ENCODE assay signal across 17 cellular contexts in genomic region chr19:12799723-12800343, GRCh38. TPM values are rescaled to one million over a fixed set of nuclear protein-coding genes. Genes with fewer than 3 reads are reported as not detected.
A peak's percentile ranks its signal among the peaks of the same experiment; 100 is the strongest.
DNase-seq lines count a peak whose midpoint lies in the region; ATAC-seq and TF ChIP-seq lines count a peak whose summit lies in the region.
"Had no signal": no experiment of that assay in that cellular context is flagged by ENCODE, and none has a peak within 500 bp of the region (broad histone marks: within the 10 kb centered on the region; RNA-seq: fewer than 3 reads in every experiment).

No MANE protein-coding gene starts in this region.

- H3K4me3 Mint-ChIP-seq in activated naive CD4-positive, alpha-beta T cell treated with anti-CD3 and anti-CD28 coated beads, Interleukin-2, amount 10 ng/mL, durations not matched to agents 7 days and 5 days: peak overlapping the region; percentile 83

- no peak for DNase-seq in activated naive CD4-positive, alpha-beta T cell treated with anti-CD3 and anti-CD28 coated beads, Interleukin-2, amount 10 ng/mL, durations not matched to agents 7 days and 5 days
- no peak for DNase-seq in activated naive CD4-positive, alpha-beta T cell (lab: John Stamatoyannopoulos, UW)
- DNase-seq in SK-N-MC (ENCODE audit: low read depth, low spot score): no peak
- DNase-seq in hepatocyte (ENCODE audit: low spot score): no peak
- no peak for DNase-seq in stomach
- no peak for DNase-seq in stimulated activated CD4-positive, alpha-beta T cell treated with anti-CD3 and anti-CD28 coated beads, Interleukin-2, amount 100 ng/mL, for 48 hours
- no peak for DNase-seq in globus pallidus (ENCODE audit: low spot score)
- DNase-seq: activated CD8-positive, alpha-beta memory T cell treated with anti-CD3 and anti-CD28 coated beads for 24 hours; aorta; HFFc6; NCI-H2029; SW 1271 had no signal

- H3K9me3 Mint-ChIP-seq in activated naive CD4-positive, alpha-beta T cell treated with anti-CD3 and anti-CD28 coated beads, Interleukin-2, amount 10 ng/mL, durations not matched to agents 7 days and 5 days: no peaks in the 10 kb centered on the region
- H3K9me3 Mint-ChIP-seq: HFFc6 had no signal

- H3K27me3 Mint-ChIP-seq in activated naive CD4-positive, alpha-beta T cell treated with anti-CD3 and anti-CD28 coated beads, Interleukin-2, amount 10 ng/mL, durations not matched to agents 7 days and 5 days: peaks cover 4% of the 10 kb centered on the region

- H3K27ac ChIP-seq in SK-N-MC (no peak overlapping the region), hepatocyte (no peak overlapping the region), stomach (peak overlapping the region in 3 of 5 donors; percentile 4 to 86 (median 86))
- H3K27ac ChIP-seq: ovary had no signal

- no peak for ATAC-seq in GM18511 (IDR thresholded peaks at IDR 0.05; ENCODE audit: unreplicated experiment)
- ATAC-seq: left lobe of liver had no signal

- H3K9me3 ChIP-seq in SK-N-MC (ENCODE audit: low read depth, low read length) (no peaks in the 10 kb centered on the region), hepatocyte (ENCODE audit: low read depth) (no peaks in the 10 kb centered on the region), stomach (no peaks in the 10 kb centered on the region)
- H3K9me3 ChIP-seq: ovary had no signal

- H3K36me3 ChIP-seq in SK-N-MC (ENCODE audit: insufficient read depth, low read length) (peaks cover 16% of the 10 kb centered on the region), hepatocyte (replicated peaks; ENCODE audit: insufficient read depth, low read depth) (no peaks in the 10 kb centered on the region), stomach (peaks cover 12 to 38% (median 33%) of the 10 kb centered on the region in 4 donors)
- H3K36me3 ChIP-seq: ovary had no signal

- no peak for TF ChIP-seq CTCF in hepatocyte (IDR thresholded peaks at IDR 0.05; ENCODE audit: poor library complexity)
- TF ChIP-seq CTCF in stomach (IDR thresholded peaks at IDR 0.05): no peak

- 84% methylated on average over 16 of the region's 16 CpGs for WGBS in hepatocyte (ENCODE audit: low lambda C conversion rate, missing lambda C conversion rate)
- 81 to 94% (median 85%) methylated on average over 13 to 16 of the region's 16 CpGs for WGBS in stomach, 5 donors

- no peaks in the 10 kb centered on the region for H3K27me3 ChIP-seq in hepatocyte
- peaks cover 0 to 6% (median 0%) of the 10 kb centered on the region in 3 donors for H3K27me3 ChIP-seq in stomach
- H3K27me3 ChIP-seq: ovary had no signal

- intact Hi-C loops in stomach (cut with DNase I; ENCODE audit: low total_unique reads): loop anchor here (5.0 kb wide), 1 partner anchor 33 kb away; no protein-coding TSS in a partner anchor

- H3K79me2 ChIP-seq in hepatocyte: peaks cover 24% of the 10 kb centered on the region

- H3K36me3 Mint-ChIP-seq in activated naive CD4-positive, alpha-beta T cell treated with anti-CD3 and anti-CD28 coated beads, Interleukin-2, amount 10 ng/mL, durations not matched to agents 7 days and 5 days: peaks cover 11% of the 10 kb centered on the region

- no peak overlapping the region for H2AFZ ChIP-seq in hepatocyte

- no peak for TF ChIP-seq EP300 in stomach (IDR thresholded peaks at IDR 0.05)

- H3K9ac ChIP-seq in SK-N-MC (ENCODE audit: insufficient read length): no peak overlapping the region

- peaks cover 6% of the 10 kb centered on the region for H4K20me1 ChIP-seq in hepatocyte (ENCODE audit: insufficient read depth, poor library complexity, severe bottlenecking)

- H3K4me3 ChIP-seq in SK-N-MC (peak overlapping the region; percentile 97; the same call in 1 of the 2 replicates), hepatocyte (no peak overlapping the region), stomach (peak overlapping the region in 3 of 4 donors; percentile 80 to 86 (median 80))

- H3K4me1 ChIP-seq in hepatocyte (ENCODE audit: insufficient read depth) (peaks cover 22% of the 10 kb centered on the region), stomach (peaks cover 21 to 59% (median 41%) of the 10 kb centered on the region in 4 donors)

- H3K9me2 ChIP-seq in hepatocyte (replicated peaks; ENCODE audit: insufficient read depth): no peaks in the 10 kb centered on the region

- peak overlapping the region; percentile 99 for H3K4me2 ChIP-seq in hepatocyte

- CTCF ChIA-PET in activated naive CD4-positive, alpha-beta T cell treated with anti-CD3 and anti-CD28 coated beads, Interleukin-2, amount 10 ng/mL, durations not matched to agents 7 days and 5 days (lab: Charles Lee): interaction anchor here (0.7 to 14.0 kb wide), 5 partner anchors 11 to 48 kb away, joined by 3 to 706 read pairs (median 3); partner anchors contain the start of gene HOOK2

- TF ChIP-seq POLR2A in stomach (IDR thresholded peaks at IDR 0.05): no peak

- no peak overlapping the region for H3K27ac Mint-ChIP-seq in activated naive CD4-positive, alpha-beta T cell treated with anti-CD3 and anti-CD28 coated beads, Interleukin-2, amount 10 ng/mL, durations not matched to agents 7 days and 5 days
- H3K27ac Mint-ChIP-seq: HFFc6 had no signal

- H3K4me1 Mint-ChIP-seq in activated naive CD4-positive, alpha-beta T cell treated with anti-CD3 and anti-CD28 coated beads, Interleukin-2, amount 10 ng/mL, durations not matched to agents 7 days and 5 days: peaks cover 45% of the 10 kb centered on the region

RNA-seq across cellular contexts. Expression of gene PRDX2, which starts 1.8 kb away (rescaled TPM):
- 497 and 589 TPM in 2 replicates for total RNA-seq in hepatocyte
- polyA plus RNA-seq in hepatocyte: 581 and 582 TPM in 2 replicates
- total RNA-seq in stomach: 100 to 1,000 TPM; 118 to 284 (median 129) TPM
- polyA plus RNA-seq in stomach: 100 to 1,000 TPM; 213 to 257 (median 240) TPM

RNA-seq across cellular contexts. Expression of gene THSD8, which starts 2.0 kb away (rescaled TPM):
- not detected in 2 replicates for total RNA-seq in hepatocyte
- polyA plus RNA-seq in hepatocyte: 5.1 and 5.7 TPM in 2 replicates
- not detected for total RNA-seq in stomach
- 1 to 10 TPM; 2.9 to 8.3 (median 5.1) TPM for polyA plus RNA-seq in stomach
- total RNA-seq: Daoy, glomerular endothelial cell had no signal

RNA-seq across cellular contexts. Expression of gene RNASEH2A, which starts 6.6 kb away (rescaled TPM):
- total RNA-seq in hepatocyte (8.3 and 9.3 TPM in 2 replicates), stomach (10 to 100 TPM in 2 of 5 donors, 1 to 10 TPM in 2, under 1 TPM in 1; 0.45 to 36.2 (median 6.2) TPM)
- polyA plus RNA-seq in hepatocyte (20.4 and 25.7 TPM in 2 replicates), stomach (10 to 100 TPM in 1 of 3 donors, 1 to 10 TPM in 2; 5.4 to 10.6 (median 6.4) TPM)

RNA-seq across cellular contexts. Expression of gene JUNB, which starts 8.5 kb away (rescaled TPM):
- total RNA-seq in hepatocyte: 343 and 399 TPM in 2 replicates
- 539 and 633 TPM in 2 replicates for polyA plus RNA-seq in hepatocyte
- total RNA-seq in stomach: 100 to 1,000 TPM; 178 to 625 (median 336) TPM
- polyA plus RNA-seq in stomach: 100 to 1,000 TPM; 128 to 152 (median 136) TPM

RNA-seq across cellular contexts. Expression of gene HOOK2, which starts 24.5 kb away (rescaled TPM):
- total RNA-seq in hepatocyte (44.3 and 70.5 TPM in 2 replicates), stomach (100 to 1,000 TPM in 3 of 5 donors, 10 to 100 TPM in 2; 33.0 to 797 (median 303) TPM)
- polyA plus RNA-seq in hepatocyte (113 and 128 TPM in 2 replicates), stomach (10 to 100 TPM; 30.1 to 74.1 (median 66.7) TPM)

Comparison
In these comparisons a context has a peak if more than half of its experiments do, and no peak if none do; other contexts are left out.
1. H3K27ac ChIP-seq: peak in stomach (3 of 5); none in SK-N-MC (single experiment) and hepatocyte (single experiment).